8 cellular contexts compared by ENCODE assay signal in genomic region chr5:37721447-37721871, GRCh38.
DNase-seq lines count a peak whose midpoint lies in the region; ATAC-seq, FAIRE-seq and TF ChIP-seq lines count a peak whose summit lies in the region.

No MANE protein-coding gene starts in this region.

- peak; percentile 74 for ATAC-seq in GM19452 (IDR thresholded peaks at IDR 0.05; ENCODE audit: unreplicated experiment)
- ATAC-seq in HG03196 (IDR thresholded peaks at IDR 0.05; ENCODE audit: unreplicated experiment) = peak; percentile 56
- ATAC-seq in activated naive CD4-positive, alpha-beta T cell treated with anti-CD3 and anti-CD28 coated beads, Interleukin-2, amount 50 U/mL, for 72 hours = peak; percentile 64 to 68
- ATAC-seq in Right ventricle myocardium superior (ENCODE audit: poor library complexity) = no peak

- peak overlapping the region in 1 of 2 donors; percentile 67 for H3K27ac Mint-ChIP-seq in activated naive CD4-positive, alpha-beta T cell treated with anti-CD3 and anti-CD28 coated beads, Interleukin-2, amount 50 U/mL, for 72 hours

- TF ChIP-seq CTCF in D721Med (IDR thresholded peaks at IDR 0.05; ENCODE audit: insufficient read depth, missing control alignments) (no peak), colonic mucosa (IDR thresholded peaks at IDR 0.05) (no peak)

- H3K27me3 ChIP-seq in colonic mucosa = no peaks in the 10 kb centered on the region

- H3K9ac ChIP-seq in colonic mucosa (ENCODE audit: low read depth in 2 of 2, low read length in 2 of 2) = no peak overlapping the region

- no peaks in the 10 kb centered on the region for H3K9me3 Mint-ChIP-seq in activated naive CD4-positive, alpha-beta T cell treated with anti-CD3 and anti-CD28 coated beads, Interleukin-2, amount 50 U/mL, for 72 hours

- peaks cover 4% of the 10 kb centered on the region for H3K4me1 ChIP-seq in colonic mucosa

- H3K9me3 ChIP-seq in colonic mucosa = no peaks in the 10 kb centered on the region

- peaks cover 5 to 14% of the 10 kb centered on the region in 2 donors for H3K36me3 Mint-ChIP-seq in activated naive CD4-positive, alpha-beta T cell treated with anti-CD3 and anti-CD28 coated beads, Interleukin-2, amount 50 U/mL, for 72 hours

- FAIRE-seq in D721Med (lab: Jason Lieb, UNC) = no peak

- H3K27ac ChIP-seq in colonic mucosa = no peak overlapping the region

- H3K36me3 ChIP-seq in colonic mucosa = no peaks in the 10 kb centered on the region

- no peak overlapping the region for H3K4me3 ChIP-seq in colonic mucosa

- intact Hi-C loops in colonic mucosa (cut with DNase I) = no loop called here
- intact Hi-C loops in Right ventricle myocardium superior (cut with DNase I) = no loop called here

- DNase-seq in Daoy (ENCODE audit: low read depth) (peak; percentile 39), NCI-H446 (lab: John Stamatoyannopoulos, UW) (no peak), D721Med (ENCODE audit: insufficient read length, low spot score) (no peak), colonic mucosa (no peak), Right ventricle myocardium superior (no peak)
- no peak for DNase-seq in activated naive CD4-positive, alpha-beta T cell treated with anti-CD3 and anti-CD28 coated beads, Interleukin-2, amount 50 U/mL, for 72 hours (ENCODE audit: low spot score in 2 of 2)
